20 cellular contexts compared by ENCODE assay signal in genomic region chr1:43625063-43625780, GRCh38. TPM values are rescaled to one million over a fixed set of nuclear protein-coding genes. Genes with fewer than 3 reads are reported as not detected.
DNase-seq lines count a peak whose midpoint lies in the region; ATAC-seq and TF ChIP-seq lines count a peak whose summit lies in the region.
"Had no signal": no experiment of that assay in that cellular context is flagged by ENCODE, and none has a peak within 500 bp of the region (broad histone marks: within the 10 kb centered on the region; RNA-seq: fewer than 3 reads in every experiment).

No MANE protein-coding gene starts in this region.

- H4K20me1 ChIP-seq in HCT116 (ENCODE audit: insufficient read depth): no peaks in the 10 kb centered on the region
- H4K20me1 ChIP-seq: BLaER1 treated with 17β-estradiol and CSF1 and Interleukin-3, amounts not matched to agents 10 nM and 100 nM had no signal

- H3K27me3 Mint-ChIP-seq in WTC11 (ENCODE audit: low read depth): no peaks in the 10 kb centered on the region

- H3K9me3 Mint-ChIP-seq in WTC11: peaks cover 3% of the 10 kb centered on the region; the same call in 1 of the 2 replicates
- H3K9me3 Mint-ChIP-seq: CD8-positive, alpha-beta T cell had no signal

- no peak for TF ChIP-seq POLR2A in HCT116 (IDR thresholded peaks at IDR 0.05; ENCODE audit: borderline replicate concordance, extremely low read depth, insufficient read depth, insufficient read length)

- H3K4me3 ChIP-seq in HCT116 (replicated peaks in 1 of 2; ENCODE audit: low read depth in 1 of 2, low read length in 2 of 2) (no peak overlapping the region), lower lobe of right lung (no peak overlapping the region)
- H3K4me3 ChIP-seq: BLaER1 treated with 17β-estradiol and CSF1 and Interleukin-3, amounts not matched to agents 10 nM and 100 nM; GM12878; K562 had no signal

- RAD21 ChIA-PET in HCT116 (lab: Charles Lee; ENCODE audit: low non-redundant PET in 1 of 2, low total read pairs in 2 of 2, uncharacterized antibody in 2 of 2, unreplicated experiment in 2 of 2): no interaction called here

- POLR2A ChIA-PET in HCT116 (lab: Charles Lee): no interaction called here
- POLR2A ChIA-PET in WTC11 (lab: Charles Lee): no interaction called here

- H3K27ac Mint-ChIP-seq in WTC11: peak overlapping the region; percentile 95
- H3K27ac Mint-ChIP-seq: CD8-positive, alpha-beta T cell had no signal

- no peak overlapping the region for H3K4me3 Mint-ChIP-seq in WTC11
- H3K4me3 Mint-ChIP-seq: CD8-positive, alpha-beta T cell had no signal

- no peaks in the 10 kb centered on the region for H3K27me3 ChIP-seq in HCT116 (ENCODE audit: insufficient read depth, low read length)
- H3K27me3 ChIP-seq in lower lobe of right lung (ENCODE audit: low read depth): no peaks in the 10 kb centered on the region
- H3K27me3 ChIP-seq: BLaER1 treated with 17β-estradiol and CSF1 and Interleukin-3, amounts not matched to agents 10 nM and 100 nM had no signal

- no peak for TF ChIP-seq RAD21 in HCT116 (IDR thresholded peaks at IDR 0.05; ENCODE audit: low read depth)

- H3K9me2 ChIP-seq in HCT116 (ENCODE audit: insufficient read depth): no peaks in the 10 kb centered on the region

- CTCF ChIA-PET in HCT116 (lab: Charles Lee): no interaction called here
- CTCF ChIA-PET in WTC11 (lab: Charles Lee): interaction anchor here (1.4 kb wide), 1 partner anchor 310 kb away, joined by 3 read pairs; no protein-coding TSS in a partner anchor

- no peak for TF ChIP-seq CTCF in HCT116 (IDR thresholded peaks at IDR 0.05 in 2 of 3, conservative IDR thresholded peaks at IDR 0.05 in 1 of 3; ENCODE audit: borderline replicate concordance in 1 of 3, insufficient read depth in 1 of 3, low read depth in 2 of 3, low read length in 2 of 3)
- TF ChIP-seq CTCF in WTC11 (IDR thresholded peaks at IDR 0.05): no peak
- no peak for TF ChIP-seq CTCF in lower lobe of right lung (IDR thresholded peaks at IDR 0.05)

- DNase-seq in HCT116 (ENCODE audit: low read depth, low spot score) (no peak), WTC11 (ENCODE audit: low spot score) (no peak), lower lobe of right lung (peak; percentile 35), posterior vena cava (ENCODE audit: low spot score) (peak; percentile 50), T-helper 1 cell (no peak), NCI-H2107 treated with DMSO at 0.1 percent for 48 hours (lab: John Stamatoyannopoulos, UW; ENCODE audit: unreplicated experiment) (no peak), activated gamma-delta T cell (lab: John Stamatoyannopoulos, UW) (no peak)
- DNase-seq: Calu3; CD8-positive, alpha-beta T cell; NCI-H1105 treated with DMSO at 0.1 percent for 48 hours; NCI-H1694; NCI-H2081 treated with DMSO at 0.1 percent for 48 hours; NCI-H510A; NCI-H748 treated with DMSO at 0.1 percent for 48 hours; NK-92 treated with Interleukin-12 subunit alpha and Interleukin-12 subunit beta, amount 100 ng/mL, for 24 hours; SIG-M5 had no signal

- H3K4me1 ChIP-seq in HCT116 (ENCODE audit: control insufficient read depth in 1 of 2, insufficient read depth in 2 of 2, low read length in 2 of 2) (no peaks in the 10 kb centered on the region), lower lobe of right lung (no peaks in the 10 kb centered on the region)

- no peaks in the 10 kb centered on the region for H3K79me2 ChIP-seq in HCT116 (ENCODE audit: insufficient read depth, low read length)

- H3K9me3 ChIP-seq in HCT116 (ENCODE audit: control insufficient read depth in 1 of 2, insufficient read depth in 1 of 2, low read depth in 1 of 2, low read length in 2 of 2): no peaks in the 10 kb centered on the region
- no peaks in the 10 kb centered on the region for H3K9me3 ChIP-seq in lower lobe of right lung
- H3K9me3 ChIP-seq: BLaER1 treated with 17β-estradiol and CSF1 and Interleukin-3, amounts not matched to agents 10 nM and 100 nM had no signal

- H2AFZ ChIP-seq in HCT116 (ENCODE audit: low read depth, low read length, poor library complexity, severe bottlenecking): no peak overlapping the region

- H3K36me3 ChIP-seq in HCT116 (ENCODE audit: control insufficient read depth in 1 of 2, insufficient read depth in 2 of 2, low read length in 2 of 2): peaks cover 23 to 24% of the 10 kb centered on the region in 2 experiments; a peak in 3 of 4 replicates
- peaks cover 35% of the 10 kb centered on the region for H3K36me3 ChIP-seq in lower lobe of right lung

- no peak overlapping the region for H3K4me2 ChIP-seq in HCT116 (ENCODE audit: low read length)
- H3K4me2 ChIP-seq: BLaER1 treated with 17β-estradiol and CSF1 and Interleukin-3, amounts not matched to agents 10 nM and 100 nM had no signal

- no peak overlapping the region for H3K9ac ChIP-seq in HCT116 (ENCODE audit: low read length)
- H3K9ac ChIP-seq: BLaER1 treated with 17β-estradiol and CSF1 and Interleukin-3, amounts not matched to agents 10 nM and 100 nM had no signal

- no peak overlapping the region for H3K27ac ChIP-seq in HCT116 (ENCODE audit: low read depth, low read length)
- H3K27ac ChIP-seq in lower lobe of right lung: no peak overlapping the region
- H3K27ac ChIP-seq: BLaER1 treated with 17β-estradiol and CSF1 and Interleukin-3, amounts not matched to agents 10 nM and 100 nM had no signal

- intact Hi-C loops in HCT116 (cut with micrococcal nuclease) (no loop called here), lower lobe of right lung (cut with DNase I) (no loop called here), posterior vena cava (cut with DNase I) (no loop called here)

- BruUV-seq in HCT116 (replicated peaks; lab: Mats Ljungman, UMichigan): no TSS peak

- H3K4me1 Mint-ChIP-seq in WTC11: no peaks in the 10 kb centered on the region

- peaks cover 29% of the 10 kb centered on the region for H3K36me3 Mint-ChIP-seq in WTC11
- H3K36me3 Mint-ChIP-seq: CD8-positive, alpha-beta T cell had no signal

- ATAC-seq in HCT116: no peak
- no peak for ATAC-seq in WTC11
- no peak for ATAC-seq in lower lobe of right lung
- ATAC-seq in GM21619 (IDR thresholded peaks at IDR 0.05; ENCODE audit: unreplicated experiment): no peak
- ATAC-seq: CD8-positive, alpha-beta T cell; GM12878; K562 had no signal

TF ChIP-seq in HCT116, 20 proteins besides CTCF, POLR2A, EP300 and RAD21:
- TF ChIP-seq TCF7L2 (IDR thresholded peaks at IDR 0.05; ENCODE audit: borderline replicate concordance, extremely low read depth, insufficient read depth, insufficient read length): no peak
- TF ChIP-seq POLR2AphosphoS5 (IDR thresholded peaks at IDR 0.05; ENCODE audit: low read depth, low read length): 0 out of 2 replicates have a peak, but pooled peaks have one; percentile 18
- TF ChIP-seq JUND (IDR thresholded peaks at IDR 0.05): no peak

TF ChIP-seq in WTC11, 78 proteins besides CTCF, POLR2A, EP300 and RAD21:
- TF ChIP-seq ZNF396 (CRISPR knock-in tag; IDR thresholded peaks at IDR 0.05; ENCODE audit: borderline replicate concordance) (no peak), EMX1 (CRISPR knock-in tag; IDR thresholded peaks at IDR 0.05) (no peak), ZNF138 (CRISPR knock-in tag; conservative IDR thresholded peaks at IDR 0.05) (no peak), CDX4 (CRISPR knock-in tag; IDR thresholded peaks at IDR 0.05; ENCODE audit: borderline replicate concordance) (no peak), FOXP1 (CRISPR knock-in tag; IDR thresholded peaks at IDR 0.05; ENCODE audit: borderline replicate concordance) (no peak), NFE2L1 (CRISPR knock-in tag; IDR thresholded peaks at IDR 0.05) (no peak), MLX (CRISPR knock-in tag; IDR thresholded peaks at IDR 0.05) (no peak)
- TF ChIP-seq, protein P1, sequence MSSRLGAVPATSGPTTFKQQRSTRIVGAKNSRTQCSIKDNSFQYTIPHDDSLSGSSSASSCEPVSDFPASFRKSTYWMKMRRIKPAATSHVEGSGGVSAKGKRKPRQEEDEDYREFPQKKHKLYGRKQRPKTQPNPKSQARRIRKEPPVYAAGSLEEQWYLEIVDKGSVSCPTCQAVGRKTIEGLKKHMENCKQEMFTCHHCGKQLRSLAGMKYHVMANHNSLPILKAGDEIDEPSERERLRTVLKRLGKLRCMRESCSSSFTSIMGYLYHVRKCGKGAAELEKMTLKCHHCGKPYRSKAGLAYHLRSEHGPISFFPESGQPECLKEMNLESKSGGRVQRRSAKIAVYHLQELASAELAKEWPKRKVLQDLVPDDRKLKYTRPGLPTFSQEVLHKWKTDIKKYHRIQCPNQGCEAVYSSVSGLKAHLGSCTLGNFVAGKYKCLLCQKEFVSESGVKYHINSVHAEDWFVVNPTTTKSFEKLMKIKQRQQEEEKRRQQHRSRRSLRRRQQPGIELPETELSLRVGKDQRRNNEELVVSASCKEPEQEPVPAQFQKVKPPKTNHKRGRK (CRISPR knock-in tag; IDR thresholded peaks at IDR 0.05; ENCODE audit: borderline replicate concordance): no peak
- TF ChIP-seq, protein P2, sequence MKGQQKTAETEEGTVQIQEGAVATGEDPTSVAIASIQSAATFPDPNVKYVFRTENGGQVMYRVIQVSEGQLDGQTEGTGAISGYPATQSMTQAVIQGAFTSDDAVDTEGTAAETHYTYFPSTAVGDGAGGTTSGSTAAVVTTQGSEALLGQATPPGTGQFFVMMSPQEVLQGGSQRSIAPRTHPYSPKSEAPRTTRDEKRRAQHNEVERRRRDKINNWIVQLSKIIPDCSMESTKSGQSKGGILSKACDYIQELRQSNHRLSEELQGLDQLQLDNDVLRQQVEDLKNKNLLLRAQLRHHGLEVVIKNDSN (CRISPR knock-in tag; IDR thresholded peaks at IDR 0.05): no peak

RNA-seq across cellular contexts. Expression of gene KDM4A, which starts 24.7 kb away (rescaled TPM):
- 46.9 TPM for total RNA-seq in HCT116 (2021; ENCODE audit: unreplicated experiment)
- 33.1 and 43.6 TPM in 2 replicates for polyA plus RNA-seq in HCT116 (2012)
- 76.5 to 78.3 TPM (median 76.7 TPM) in 3 replicates for total RNA-seq in WTC11 (2021)
- total RNA-seq in lower lobe of right lung: 41.9 TPM
- 10 to 100 TPM; 19.9 to 21.9 TPM for total RNA-seq in posterior vena cava

Comparison
In these comparisons a context has a peak if more than half of its experiments do, and no peak if none do; other contexts are left out.
1. DNase-seq: peak in lower lobe of right lung (single experiment) and posterior vena cava (single experiment); none in HCT116 (single experiment), WTC11 (single experiment), T-helper 1 cell (0 of 5), NCI-H2107 treated with DMSO at 0.1 percent for 48 hours (single experiment) and activated gamma-delta T cell (single experiment).